ENCODE assay signal across 10 cellular contexts in genomic region chr2:170221317-170222288, GRCh38. TPM values are rescaled to one million over a fixed set of nuclear protein-coding genes. Genes with fewer than 3 reads are reported as not detected.
DNase-seq lines count a peak whose midpoint lies in the region; ATAC-seq, FAIRE-seq and TF ChIP-seq lines count a peak whose summit lies in the region.
"Had no signal": no experiment of that assay in that cellular context is flagged by ENCODE, and none has a peak within 500 bp of the region (broad histone marks: within the 10 kb centered on the region; RNA-seq: fewer than 3 reads in every experiment).

No MANE protein-coding gene starts in this region.

- H3K36me3 Mint-ChIP-seq in endodermal cell (ENCODE audit: low read depth) (no peaks in the 10 kb centered on the region), neural progenitor cell (no peaks in the 10 kb centered on the region)

- intact Hi-C loops in heart left ventricle (cut with DNase I), result no loop called here

- H3K4me3 ChIP-seq in HEK293 (ENCODE audit: low read depth, low read length) (no peak overlapping the region), endodermal cell (ENCODE audit: low read length) (no peak overlapping the region), neural progenitor cell (no peak overlapping the region), heart left ventricle (no peak overlapping the region)

- H2AFZ ChIP-seq in neural progenitor cell (replicated peaks), result peak overlapping the region; percentile 83

- CTCF ChIA-PET in HEK293 (lab: Yijun Ruan, JAX), result interaction anchor here (0.6 to 1.5 kb wide), 4 partner anchors 11 to 624 kb away, joined by 3 to 6 read pairs (median 4); no protein-coding TSS in a partner anchor

- H3K36me3 ChIP-seq in HEK293 (ENCODE audit: control insufficient read depth in 2 of 2, insufficient read depth in 1 of 2, low read length in 2 of 2) (no peaks in the 10 kb centered on the region), endodermal cell (ENCODE audit: control insufficient read depth, insufficient read depth, low read length) (no peaks in the 10 kb centered on the region), neural progenitor cell (no peaks in the 10 kb centered on the region), heart left ventricle (no peaks in the 10 kb centered on the region)

- peak overlapping the region; percentile 62 for H3K4me2 ChIP-seq in neural progenitor cell

- H3K27me3 ChIP-seq in endodermal cell (ENCODE audit: control insufficient read depth, insufficient read depth, low read length, poor library complexity, severe bottlenecking) (no peaks in the 10 kb centered on the region), neural progenitor cell (no peaks in the 10 kb centered on the region), heart left ventricle (no peaks in the 10 kb centered on the region)

- POLR2A ChIA-PET in HEK293 (lab: Yijun Ruan, JAX), result no interaction called here

- 76 to 91% methylated on average over 5 to 6 of the region's 6 CpGs for WGBS in endodermal cell (ENCODE audit: insufficient coverage in 1 of 2, insufficient read length in 1 of 2), 2 experiments
- 47 to 57% (median 53%) methylated on average over 6 of the region's 6 CpGs for WGBS in heart left ventricle, 4 donors

- H3F3A ChIP-seq in neural progenitor cell (ENCODE audit: low read depth), result peaks cover 34% of the 10 kb centered on the region

- no peaks in the 10 kb centered on the region for H4K20me1 ChIP-seq in neural progenitor cell (ENCODE audit: low read depth)

- H3K9ac ChIP-seq in endodermal cell (ENCODE audit: extremely low read depth, low read length, poor library complexity, severe bottlenecking), result peak overlapping the region; percentile 17
- no peak overlapping the region for H3K9ac ChIP-seq in neural progenitor cell

- DNase-seq in NCI-H510A (lab: John Stamatoyannopoulos, UW), result peak; percentile 16
- no peak for DNase-seq in endodermal cell
- no peak for DNase-seq in neural progenitor cell (ENCODE audit: low spot score)
- no peak for DNase-seq in GF-D8 (lab: John Stamatoyannopoulos, UW)
- no peak for DNase-seq in heart left ventricle
- no peak for DNase-seq in NOMO-1 treated with DMSO at 0.1 percent for 48 hours (lab: John Stamatoyannopoulos, UW; ENCODE audit: unreplicated experiment)
- DNase-seq in GM12891 (ENCODE audit: insufficient read length, low spot score), result no peak

- no peaks in the 10 kb centered on the region for H3K9me3 ChIP-seq in HEK293 (ENCODE audit: control insufficient read depth, insufficient read depth, low read depth, low read length)
- H3K9me3 ChIP-seq in endodermal cell (ENCODE audit: control insufficient read depth, low read length), result no peaks in the 10 kb centered on the region
- H3K9me3 ChIP-seq in neural progenitor cell (ENCODE audit: low read depth), result no peaks in the 10 kb centered on the region
- H3K9me3 ChIP-seq in heart left ventricle, result no peaks in the 10 kb centered on the region

- no peaks in the 10 kb centered on the region for H3K9me3 Mint-ChIP-seq in endodermal cell
- H3K9me3 Mint-ChIP-seq in neural progenitor cell, result no peaks in the 10 kb centered on the region
- H3K9me3 Mint-ChIP-seq: activated T-helper 1 cell treated with anti-CD3 and anti-CD28 coated beads, Interleukin-12 subunit alpha, Interleukin-12 subunit beta, Interleukin-2, Interleukin-4 antibody, amounts not matched to agents 30 ng/mL and 10 ng/mL and 1 ng/mL, durations not matched to agents 14 hours and 24 hours and 36 hours had no signal

- H3K4me1 Mint-ChIP-seq in endodermal cell (peaks cover 32% of the 10 kb centered on the region), neural progenitor cell (peaks cover 53% of the 10 kb centered on the region)

- H3K27me3 Mint-ChIP-seq in endodermal cell (ENCODE audit: insufficient read depth) (peaks cover 2% of the 10 kb centered on the region), neural progenitor cell (ENCODE audit: insufficient read depth, low read depth) (peaks cover 4% of the 10 kb centered on the region)

- TF ChIP-seq POLR2A in heart left ventricle (IDR thresholded peaks at IDR 0.05) (no peak), GM12891 (IDR thresholded peaks at IDR 0.05; ENCODE audit: low read depth, low read length) (no peak)

- TF ChIP-seq CTCF in HEK293 (tag by site-specific recombination; IDR thresholded peaks at IDR 0.05) (no peak), endodermal cell (conservative IDR thresholded peaks at IDR 0.05) (no peak), neural progenitor cell (IDR thresholded peaks at IDR 0.05) (no peak), heart left ventricle (IDR thresholded peaks at IDR 0.05) (no peak)

- no peaks in the 10 kb centered on the region for H3K79me2 ChIP-seq in neural progenitor cell (ENCODE audit: low read depth)

- H3K27ac Mint-ChIP-seq in endodermal cell (peak overlapping the region; percentile 83), neural progenitor cell (peak overlapping the region; percentile 88)
- H3K27ac Mint-ChIP-seq: activated T-helper 1 cell treated with anti-CD3 and anti-CD28 coated beads, Interleukin-12 subunit alpha, Interleukin-12 subunit beta, Interleukin-2, Interleukin-4 antibody, amounts not matched to agents 30 ng/mL and 10 ng/mL and 1 ng/mL, durations not matched to agents 14 hours and 24 hours and 36 hours had no signal

- FAIRE-seq in GM12891 (lab: Jason Lieb, UNC), result no peak
- FAIRE-seq: HTR-8/SVneo had no signal

- H3K4me1 ChIP-seq in HEK293 (ENCODE audit: control insufficient read depth, insufficient read depth, low read length) (no peaks in the 10 kb centered on the region), endodermal cell (ENCODE audit: control insufficient read depth, insufficient read depth, low read length) (peaks cover 5% of the 10 kb centered on the region), neural progenitor cell (peaks cover 54% of the 10 kb centered on the region), heart left ventricle (peaks cover 0 to 23% (median 0%) of the 10 kb centered on the region in 12 donors)

- H3K27ac ChIP-seq in HEK293 (ENCODE audit: extremely low read depth, low read depth, low read length) (peak overlapping the region; percentile 55), endodermal cell (ENCODE audit: low read depth, low read length) (peak overlapping the region; percentile 49), neural progenitor cell (peak overlapping the region; percentile 66), heart left ventricle (no peak overlapping the region)

- ATAC-seq in heart left ventricle, result no peak

- H3K4me3 Mint-ChIP-seq in endodermal cell, result no peak overlapping the region
- no peak overlapping the region for H3K4me3 Mint-ChIP-seq in neural progenitor cell
- H3K4me3 Mint-ChIP-seq: activated T-helper 1 cell treated with anti-CD3 and anti-CD28 coated beads, Interleukin-12 subunit alpha, Interleukin-12 subunit beta, Interleukin-2, Interleukin-4 antibody, amounts not matched to agents 30 ng/mL and 10 ng/mL and 1 ng/mL, durations not matched to agents 14 hours and 24 hours and 36 hours had no signal

TF ChIP-seq in GM12891, 5 proteins besides CTCF, POLR2A, EP300 and RAD21:
- TF ChIP-seq TAF1 (IDR thresholded peaks at IDR 0.05; ENCODE audit: low read depth, low read length) (no peak), POLR2AphosphoS5 (IDR thresholded peaks at IDR 0.05; ENCODE audit: low read depth, low read length) (no peak), POU2F2 (IDR thresholded peaks at IDR 0.05; ENCODE audit: low read depth, low read length) (no peak), SPI1 (IDR thresholded peaks at IDR 0.05; ENCODE audit: low read depth, low read length) (no peak), PAX5 (IDR thresholded peaks at IDR 0.05; ENCODE audit: insufficient read depth, low read length, severe bottlenecking) (no peak)

RNA-seq across cellular contexts. Expression of gene MYO3B, which starts 43.7 kb away (rescaled TPM):
- 10 to 100 TPM in 1 of 2 donors, 1 to 10 TPM in 1; 5.2 to 10.9 TPM for total RNA-seq in endodermal cell
- polyA plus RNA-seq in endodermal cell (2013, experiment 1 of 2), result 1.2 TPM
- polyA plus RNA-seq in endodermal cell (2013, experiment 2 of 2), result 1.1 TPM
- 16.8 and 27.3 TPM in 2 replicates for total RNA-seq in neural progenitor cell (ENCODE audit: low replicate concordance)
- total RNA-seq in heart left ventricle, result under 1 TPM in 3 of 9 donors, not detected in 6; 0.09 to 0.19 (median 0.10) TPM
- not detected for polyA plus RNA-seq in heart left ventricle
- polyA plus RNA-seq in GM12891 (2012; ENCODE audit: low read depth, missing spikeins), result 0.83 TPM

Comparison
In these comparisons a context has a peak if more than half of its experiments do, and no peak if none do; other contexts are left out.
1. H3K27ac ChIP-seq: peak in HEK293 (single experiment), endodermal cell (single experiment) and neural progenitor cell (single experiment); none in heart left ventricle (0 of 12).
2. RNA of gene MYO3B, which starts 43.7 kb away (total RNA-seq): 16.8 to 27.3 TPM in neural progenitor cell and 5.2 to 10.9 TPM in endodermal cell; 0.09 to 0.19 TPM in heart left ventricle; every median in the first group is over 4 times any median in the second.